In the genomic region with DNA sequence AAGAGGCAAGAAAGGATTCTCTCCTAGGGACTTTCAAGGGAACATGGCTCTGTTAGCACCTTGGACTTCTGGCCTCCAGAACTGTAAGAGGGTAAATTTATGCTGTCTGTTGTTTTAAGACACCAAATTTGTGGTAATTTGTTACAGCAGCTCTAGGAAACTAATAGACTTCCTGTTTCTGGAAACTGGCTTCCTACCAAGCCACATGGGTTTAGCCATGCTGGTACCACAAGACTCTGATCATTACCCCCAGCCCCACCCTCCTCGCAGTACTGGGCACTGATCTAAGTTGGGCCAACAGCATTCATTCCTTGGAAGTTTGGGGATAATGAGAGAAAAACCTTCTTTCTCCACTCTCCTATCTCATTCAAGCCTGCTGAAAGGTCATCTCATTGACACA, we compare ENCODE assay signal across 15 cellular contexts.
DNase-seq lines count a peak whose midpoint lies in the region; ATAC-seq and TF ChIP-seq lines count a peak whose summit lies in the region.
"Had no signal": no experiment of that assay in that cellular context is flagged by ENCODE, and none has a peak within 500 bp of the region (broad histone marks: within the 10 kb centered on the region; RNA-seq: fewer than 3 reads in every experiment).

No MANE protein-coding gene starts in this region.

- peak overlapping the region; percentile 76 for H3K27ac Mint-ChIP-seq in activated CD8-positive, alpha-beta memory T cell treated with anti-CD3 and anti-CD28 coated beads, Interleukin-2, amount 10 ng/mL, durations not matched to agents 7 days and 5 days
- no peak overlapping the region for H3K27ac Mint-ChIP-seq in MCF 10A (ENCODE audit: low read depth, unreplicated experiment)
- H3K27ac Mint-ChIP-seq: activated T-helper 2 cell treated with anti-CD3 and anti-CD28 coated beads, Interferon-gamma antibody, Interleukin-2, Interleukin-4, amounts not matched to agents 10 μg/mL and 5 μg/mL and 100 μg/mL, durations not matched to agents 14 hours and 24 hours and 36 hours; stimulated activated memory B cell treated with anti-CD40 and anti-IgM and Interleukin-4, amounts not matched to agents 10 μg/mL and 1 μg/mL and 100 μg/mL, for 72 hours had no signal

- no TSS peak for BruUV-seq in MCF 10A (replicated peaks; lab: Mats Ljungman, UMichigan)

- peaks cover 12% of the 10 kb centered on the region for H3K9me3 Mint-ChIP-seq in activated CD8-positive, alpha-beta memory T cell treated with anti-CD3 and anti-CD28 coated beads, Interleukin-2, amount 10 ng/mL, durations not matched to agents 7 days and 5 days (ENCODE audit: low read depth)
- H3K9me3 Mint-ChIP-seq in MCF 10A (ENCODE audit: unreplicated experiment) = no peaks in the 10 kb centered on the region

- H3K4me3 Mint-ChIP-seq in activated CD8-positive, alpha-beta memory T cell treated with anti-CD3 and anti-CD28 coated beads, Interleukin-2, amount 10 ng/mL, durations not matched to agents 7 days and 5 days = no peak overlapping the region
- no peak overlapping the region for H3K4me3 Mint-ChIP-seq in MCF 10A (ENCODE audit: unreplicated experiment)
- H3K4me3 Mint-ChIP-seq: neural progenitor cell; stimulated activated memory B cell treated with anti-CD40 and anti-IgM and Interleukin-4, amounts not matched to agents 10 μg/mL and 1 μg/mL and 100 μg/mL, for 72 hours had no signal

- ATAC-seq in activated CD8-positive, alpha-beta memory T cell treated with anti-CD3 and anti-CD28 coated beads, Interleukin-2, amount 10 ng/mL, durations not matched to agents 7 days and 5 days = peak; percentile 49
- ATAC-seq in upper lobe of right lung = peak; percentile 48
- ATAC-seq in GM18858 (IDR thresholded peaks at IDR 0.05; ENCODE audit: unreplicated experiment) = no peak
- ATAC-seq in GM18502 (IDR thresholded peaks at IDR 0.05; ENCODE audit: poor library complexity, unreplicated experiment) = no peak
- ATAC-seq: stimulated activated memory B cell treated with anti-CD40 and anti-IgM and Interleukin-4, amounts not matched to agents 10 μg/mL and 1 μg/mL and 100 μg/mL, for 72 hours had no signal

- H3K27me3 Mint-ChIP-seq in activated CD8-positive, alpha-beta memory T cell treated with anti-CD3 and anti-CD28 coated beads, Interleukin-2, amount 10 ng/mL, durations not matched to agents 7 days and 5 days = no peaks in the 10 kb centered on the region
- peaks cover 14% of the 10 kb centered on the region for H3K27me3 Mint-ChIP-seq in MCF 10A (ENCODE audit: insufficient read depth, unreplicated experiment)
- H3K27me3 Mint-ChIP-seq: stimulated activated memory B cell treated with anti-CD40 and anti-IgM and Interleukin-4, amounts not matched to agents 10 μg/mL and 1 μg/mL and 100 μg/mL, for 72 hours had no signal

- H3K4me1 Mint-ChIP-seq in activated CD8-positive, alpha-beta memory T cell treated with anti-CD3 and anti-CD28 coated beads, Interleukin-2, amount 10 ng/mL, durations not matched to agents 7 days and 5 days = peaks cover 51% of the 10 kb centered on the region
- no peaks in the 10 kb centered on the region for H3K4me1 Mint-ChIP-seq in MCF 10A (ENCODE audit: insufficient read depth, unreplicated experiment)
- H3K4me1 Mint-ChIP-seq: stimulated activated memory B cell treated with anti-CD40 and anti-IgM and Interleukin-4, amounts not matched to agents 10 μg/mL and 1 μg/mL and 100 μg/mL, for 72 hours had no signal

- CTCF ChIA-PET in activated CD8-positive, alpha-beta memory T cell treated with anti-CD3 and anti-CD28 coated beads, Interleukin-2, amount 10 ng/mL, durations not matched to agents 7 days and 5 days (lab: Charles Lee) = no interaction called here
- CTCF ChIA-PET in MCF 10A (lab: Yijun Ruan, JAX) = no interaction called here

- H3K36me3 ChIP-seq in upper lobe of right lung = no peaks in the 10 kb centered on the region
- H3K36me3 ChIP-seq: neural progenitor cell, SJSA1 had no signal

- no peaks in the 10 kb centered on the region for H3K27me3 ChIP-seq in upper lobe of right lung
- H3K27me3 ChIP-seq: neural progenitor cell, SJSA1 had no signal

- peaks cover 26% of the 10 kb centered on the region for H3K36me3 Mint-ChIP-seq in activated CD8-positive, alpha-beta memory T cell treated with anti-CD3 and anti-CD28 coated beads, Interleukin-2, amount 10 ng/mL, durations not matched to agents 7 days and 5 days
- peaks cover 6% of the 10 kb centered on the region for H3K36me3 Mint-ChIP-seq in MCF 10A (ENCODE audit: insufficient read depth, unreplicated experiment)
- H3K36me3 Mint-ChIP-seq: neural progenitor cell; stimulated activated memory B cell treated with anti-CD40 and anti-IgM and Interleukin-4, amounts not matched to agents 10 μg/mL and 1 μg/mL and 100 μg/mL, for 72 hours had no signal

- no peak overlapping the region for H3K4me3 ChIP-seq in choroid plexus epithelial cell (ENCODE audit: low read depth, low read length)
- H3K4me3 ChIP-seq in upper lobe of right lung = no peak overlapping the region
- H3K4me3 ChIP-seq: neural progenitor cell, SJSA1 had no signal

- POLR2A ChIA-PET in MCF 10A (lab: Yijun Ruan, JAX) = no interaction called here

- H3K4me1 ChIP-seq in upper lobe of right lung = no peaks in the 10 kb centered on the region
- H3K4me1 ChIP-seq: SJSA1 had no signal

- no peak for TF ChIP-seq CTCF in choroid plexus epithelial cell (conservative IDR thresholded peaks at IDR 0.05; ENCODE audit: low read depth, low read length)
- TF ChIP-seq CTCF in upper lobe of right lung (IDR thresholded peaks at IDR 0.05) = no peak
- no peak for TF ChIP-seq CTCF in MCF 10A (IDR thresholded peaks at IDR 0.05; ENCODE audit: unreplicated experiment)

- peak; percentile 50 for DNase-seq in activated CD8-positive, alpha-beta memory T cell treated with anti-CD3 and anti-CD28 coated beads, Interleukin-2, amount 10 ng/mL, durations not matched to agents 7 days and 5 days
- no peak for DNase-seq in activated CD8-positive, alpha-beta memory T cell treated with anti-CD3 and anti-CD28 coated beads, Interleukin-2, amount 50 U/mL, for 48 hours
- peak; percentile 69 for DNase-seq in OCI-M1 (lab: John Stamatoyannopoulos, UW)
- DNase-seq in choroid plexus epithelial cell (ENCODE audit: low read depth) = peak; percentile 9
- no peak for DNase-seq in upper lobe of right lung
- DNase-seq in MCF 10A (ENCODE audit: unreplicated experiment) = no peak
- DNase-seq: DMS79, NCI-H146, trophoblast cell had no signal

- H3K27ac ChIP-seq in upper lobe of right lung = no peak overlapping the region
- H3K27ac ChIP-seq: neural progenitor cell, SJSA1 had no signal

- H3K9me3 ChIP-seq in upper lobe of right lung = no peaks in the 10 kb centered on the region
- H3K9me3 ChIP-seq: SJSA1 had no signal

- intact Hi-C loops in upper lobe of right lung (cut with DNase I) = no loop called here
- intact Hi-C loops in MCF 10A (cut with micrococcal nuclease) = no loop called here

Comparison
In these comparisons a context has a peak if more than half of its experiments do, and no peak if none do; other contexts are left out.
1. DNase-seq: peak in activated CD8-positive, alpha-beta memory T cell treated with anti-CD3 and anti-CD28 coated beads, Interleukin-2, amount 10 ng/mL, durations not matched to agents 7 days and 5 days (single experiment), OCI-M1 (single experiment) and choroid plexus epithelial cell (single experiment); none in activated CD8-positive, alpha-beta memory T cell treated with anti-CD3 and anti-CD28 coated beads, Interleukin-2, amount 50 U/mL, for 48 hours (single experiment), upper lobe of right lung (single experiment) and MCF 10A (single experiment).
2. ATAC-seq: peak in activated CD8-positive, alpha-beta memory T cell treated with anti-CD3 and anti-CD28 coated beads, Interleukin-2, amount 10 ng/mL, durations not matched to agents 7 days and 5 days (single experiment) and upper lobe of right lung (single experiment); none in GM18858 (single experiment) and GM18502 (single experiment).